In the genomic region with DNA sequence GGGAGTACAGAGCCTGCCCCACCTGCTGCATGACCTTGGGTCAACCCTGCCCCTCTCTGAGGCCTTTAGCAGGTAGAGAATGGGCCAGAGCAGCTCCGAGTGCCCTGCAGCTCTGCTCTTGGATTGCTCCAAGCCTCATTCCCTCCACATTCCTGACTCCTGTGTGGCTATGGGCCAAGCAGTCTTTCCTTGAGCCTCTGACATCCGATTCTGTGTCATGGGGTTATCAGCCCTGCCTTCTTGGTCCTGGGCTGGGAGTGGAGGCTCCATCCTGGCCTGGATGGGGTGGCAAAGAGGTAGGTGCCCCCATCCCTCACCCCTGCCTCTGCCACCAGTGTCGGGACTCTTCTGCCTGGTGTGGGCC, we compare ENCODE assay signal across 32 cellular contexts. TPM values are rescaled to one million over a fixed set of nuclear protein-coding genes. Genes with fewer than 3 reads are reported as not detected.
DNase-seq lines count a peak whose midpoint lies in the region; ATAC-seq, FAIRE-seq and TF ChIP-seq lines count a peak whose summit lies in the region.
"Had no signal": no experiment of that assay in that cellular context is flagged by ENCODE, and none has a peak within 500 bp of the region (broad histone marks: within the 10 kb centered on the region; RNA-seq: fewer than 3 reads in every experiment).

No MANE protein-coding gene starts in this region.

- CTCF ChIA-PET in HCT116 (lab: Charles Lee) (no interaction called here), H1 (lab: Charles Lee; ENCODE audit: partially characterized antibody) (interaction anchor here (0.6 to 3.5 kb wide), 7 partner anchors 10 to 105 kb away, joined by 3 to 26 read pairs (median 4); partner anchors contain the start of gene TOR2A)

- H3K4me1 ChIP-seq in BLaER1 (peaks cover 35% of the 10 kb centered on the region), HCT116 (ENCODE audit: control insufficient read depth in 1 of 2, insufficient read depth in 2 of 2, low read length in 2 of 2) (no peaks in the 10 kb centered on the region), H1 (replicated peaks in 1 of 4; ENCODE audit: control insufficient read depth in 3 of 4, insufficient read depth in 4 of 4, low read length in 3 of 4) (no peaks in the 10 kb centered on the region)
- no peaks in the 10 kb centered on the region for H3K4me1 ChIP-seq in effector memory CD4-positive, alpha-beta T cell (ENCODE audit: control insufficient read depth, insufficient read depth, low read length, poor library complexity, severe bottlenecking)
- H3K4me1 ChIP-seq: suprapubic skin, vagina had no signal

- H3K27me3 ChIP-seq in BLaER1 (no peaks in the 10 kb centered on the region), HCT116 (ENCODE audit: insufficient read depth, low read length) (no peaks in the 10 kb centered on the region), H1 (replicated peaks in 1 of 4; ENCODE audit: control insufficient read depth in 3 of 4, extremely low read depth in 1 of 4, insufficient read depth in 3 of 4, low read length in 3 of 4) (no peaks in the 10 kb centered on the region)
- H3K27me3 ChIP-seq in effector memory CD4-positive, alpha-beta T cell (replicated peaks; ENCODE audit: control insufficient read depth, insufficient read depth, low read length, poor library complexity, severe bottlenecking) = no peaks in the 10 kb centered on the region
- H3K27me3 ChIP-seq: brain microvascular endothelial cell, dorsolateral prefrontal cortex, gastroesophageal sphincter, hepatocyte, suprapubic skin, vagina had no signal

- no peaks in the 10 kb centered on the region for H3K23me2 ChIP-seq in H1 (ENCODE audit: low read depth, low read length)

- RAD21 ChIA-PET in HCT116 (lab: Charles Lee; ENCODE audit: low non-redundant PET in 1 of 2, low total read pairs in 2 of 2, uncharacterized antibody in 2 of 2, unreplicated experiment in 2 of 2) = no interaction called here

- POLR2A ChIA-PET in HCT116 (lab: Charles Lee) (no interaction called here), H1 (lab: Charles Lee; ENCODE audit: partially characterized antibody) (interaction anchor here (0.8 to 6.7 kb wide), 4 partner anchors 8 to 54 kb away, joined by 3 to 34 read pairs (median 5); no protein-coding TSS in a partner anchor)

- H2BK20ac ChIP-seq in H1 (ENCODE audit: low read length) = no peak overlapping the region

- H3K36me3 Mint-ChIP-seq in stimulated activated effector memory CD8-positive, alpha-beta T cell treated with anti-CD3 and anti-CD28 coated beads, Interleukin-12 subunit alpha, Interleukin-12 subunit beta, amount 100 ng/mL, for 72 hours = peaks cover 77% of the 10 kb centered on the region

- H4K20me1 ChIP-seq in BLaER1 (peaks cover 81% of the 10 kb centered on the region), HCT116 (ENCODE audit: insufficient read depth) (no peaks in the 10 kb centered on the region), H1 (replicated peaks in 1 of 2; ENCODE audit: control insufficient read depth in 1 of 2, insufficient read depth in 2 of 2, low read length in 2 of 2) (peaks cover 2 to 11% of the 10 kb centered on the region in 2 experiments)

- H3K79me2 ChIP-seq in HCT116 (ENCODE audit: insufficient read depth, low read length) (no peaks in the 10 kb centered on the region), H1 (ENCODE audit: control insufficient read depth in 1 of 2, insufficient read depth in 2 of 2, low read length in 2 of 2) (no peaks in the 10 kb centered on the region)
- H3K79me2 ChIP-seq: hepatocyte had no signal

- DNase-seq in HCT116 (ENCODE audit: low read depth, low spot score) = no peak
- DNase-seq in H1 (ENCODE audit: low read depth in 1 of 2, low spot score in 2 of 2) = no peak
- DNase-seq in stimulated activated effector memory CD8-positive, alpha-beta T cell treated with anti-CD3 and anti-CD28 coated beads, Interleukin-12 subunit alpha, Interleukin-12 subunit beta, amount 100 ng/mL, for 72 hours (ENCODE audit: low spot score in 2 of 2) = no peak
- no peak for DNase-seq in effector memory CD4-positive, alpha-beta T cell
- no peak for DNase-seq in NCI-H1930 (lab: John Stamatoyannopoulos, UW)
- no peak for DNase-seq in COLO829 (ENCODE audit: low spot score)
- DNase-seq: activated CD4-positive, alpha-beta T cell treated with anti-CD3 and anti-CD28 coated beads, Interleukin-2, amount 50 U/mL, for 48 hours; activated naive CD4-positive, alpha-beta T cell treated with Interleukin-2 at 50 U/mL for 16 hours; amniotic stem cell; brain microvascular endothelial cell; cerebellar nuclear complex; DMS53; dorsolateral prefrontal cortex; NCI-H1048; NCI-H1694 treated with DMSO at 0.1 percent for 48 hours; NCI-H2171; NCI-H510A treated with DMSO at 0.1 percent for 48 hours; RPMI8226; stimulated activated naive CD4-positive, alpha-beta T cell treated with Interleukin-2 at 50 U/mL for 16 hours; T-helper 17 cell had no signal

- peak overlapping the region; percentile 51; the same call in 1 of the 2 replicates for H4K8ac ChIP-seq in H1 (ENCODE audit: extremely low read depth, insufficient read depth, low read length)

- 0 out of 2 replicates have a peak, but pooled peaks cover 2% of the 10 kb centered on the region for H3K79me1 ChIP-seq in H1 (ENCODE audit: low read depth, low read length)

- intact Hi-C loops in HCT116 (cut with micrococcal nuclease) = no loop called here

- no peak overlapping the region for H3K23ac ChIP-seq in H1 (ENCODE audit: insufficient read length)

- peak overlapping the region; percentile 88 for H3K27ac Mint-ChIP-seq in stimulated activated effector memory CD8-positive, alpha-beta T cell treated with anti-CD3 and anti-CD28 coated beads, Interleukin-12 subunit alpha, Interleukin-12 subunit beta, amount 100 ng/mL, for 72 hours
- H3K27ac Mint-ChIP-seq: GM23338, T-helper 17 cell had no signal

- H3K36me3 ChIP-seq in BLaER1 (peaks cover 97% of the 10 kb centered on the region), HCT116 (ENCODE audit: control insufficient read depth in 1 of 2, insufficient read depth in 2 of 2, low read length in 2 of 2) (peaks cover 20 to 23% of the 10 kb centered on the region in 2 experiments; a peak in 3 of 4 replicates), H1 (ENCODE audit: control insufficient read depth in 2 of 4, insufficient read depth in 4 of 4, low read length in 3 of 4) (peaks cover 10 to 23% (median 17%) of the 10 kb centered on the region in 4 experiments; a peak in 7 of 8 replicates)
- peaks cover 47% of the 10 kb centered on the region for H3K36me3 ChIP-seq in effector memory CD4-positive, alpha-beta T cell (ENCODE audit: control insufficient read depth, insufficient read depth, low read length)

- no peak overlapping the region for H3K4me3 Mint-ChIP-seq in stimulated activated effector memory CD8-positive, alpha-beta T cell treated with anti-CD3 and anti-CD28 coated beads, Interleukin-12 subunit alpha, Interleukin-12 subunit beta, amount 100 ng/mL, for 72 hours
- H3K4me3 Mint-ChIP-seq: GM23338, nephron, T-helper 17 cell had no signal

- H3K9me3 Mint-ChIP-seq in stimulated activated effector memory CD8-positive, alpha-beta T cell treated with anti-CD3 and anti-CD28 coated beads, Interleukin-12 subunit alpha, Interleukin-12 subunit beta, amount 100 ng/mL, for 72 hours = no peaks in the 10 kb centered on the region
- H3K9me3 Mint-ChIP-seq: GM23338, nephron had no signal

- H3K4me3 ChIP-seq in BLaER1 (no peak overlapping the region), HCT116 (replicated peaks in 1 of 2; ENCODE audit: low read depth in 1 of 2, low read length in 2 of 2) (no peak overlapping the region), H1 (ENCODE audit: extremely low read depth in 1 of 4, insufficient read depth in 2 of 4, low read depth in 3 of 4, low read length in 4 of 4) (no peak overlapping the region)
- no peak overlapping the region for H3K4me3 ChIP-seq in effector memory CD4-positive, alpha-beta T cell (ENCODE audit: insufficient read depth, low read depth, low read length, poor library complexity, severe bottlenecking)
- H3K4me3 ChIP-seq: dorsolateral prefrontal cortex, gastroesophageal sphincter, GM23338, hepatocyte, SK-N-MC, suprapubic skin, vagina had no signal

- H3K4me1 Mint-ChIP-seq in stimulated activated effector memory CD8-positive, alpha-beta T cell treated with anti-CD3 and anti-CD28 coated beads, Interleukin-12 subunit alpha, Interleukin-12 subunit beta, amount 100 ng/mL, for 72 hours = peaks cover 6% of the 10 kb centered on the region
- H3K4me1 Mint-ChIP-seq: GM23338, T-helper 17 cell had no signal

- no peak overlapping the region for H3K4ac ChIP-seq in H1 (replicated peaks; ENCODE audit: insufficient read length, low read depth, low read length)

- no peak overlapping the region for H2BK12ac ChIP-seq in H1 (ENCODE audit: low read depth, low read length)

- H3K14ac ChIP-seq in H1 (ENCODE audit: insufficient read length) = no peak overlapping the region

- H2AFZ ChIP-seq in HCT116 (ENCODE audit: low read depth, low read length, poor library complexity, severe bottlenecking) (no peak overlapping the region), H1 (ENCODE audit: low read length) (no peak overlapping the region)
- H2AFZ ChIP-seq: GM23338, hepatocyte had no signal

- no peak for TF ChIP-seq RAD21 in HCT116 (IDR thresholded peaks at IDR 0.05; ENCODE audit: low read depth)
- no peak for TF ChIP-seq RAD21 in H1 (IDR thresholded peaks at IDR 0.05 in 1 of 2, conservative IDR thresholded peaks at IDR 0.05 in 1 of 2; ENCODE audit: low read depth in 2 of 2, low read length in 2 of 2)

- 84% methylated on average over 3 of the region's 3 CpGs; no CpG with 5 or more reads in 1 of the 2 experiments for WGBS in H1 (ENCODE audit: extremely low coverage in 1 of 2, insufficient coverage in 1 of 2, insufficient read length in 1 of 2, insufficient replicate concordance in 2 of 2, low coverage in 1 of 2, low lambda C conversion rate in 2 of 2, missing lambda C conversion rate in 1 of 2), 2 experiments

- no peak overlapping the region for H2AK5ac ChIP-seq in H1 (ENCODE audit: low read depth, low read length)

- no peak overlapping the region for H2BK5ac ChIP-seq in H1 (ENCODE audit: low read depth, low read length)

- H2BK120ac ChIP-seq in H1 (replicated peaks; ENCODE audit: low read depth, low read length) = no peak overlapping the region

- H4K91ac ChIP-seq in H1 (replicated peaks; ENCODE audit: insufficient read length, low read length) = no peak overlapping the region

- no peak for FAIRE-seq in H1 (lab: Jason Lieb, UNC)
- FAIRE-seq: TTC549 had no signal

- H3K4me2 ChIP-seq in BLaER1 (no peak overlapping the region), HCT116 (ENCODE audit: low read length) (no peak overlapping the region), H1 (ENCODE audit: insufficient read depth in 1 of 2, low read depth in 2 of 2, low read length in 2 of 2) (no peak overlapping the region)
- H3K4me2 ChIP-seq: GM23338, hepatocyte had no signal

- H3K27ac ChIP-seq in BLaER1 = peak overlapping the region; percentile 62
- no peak overlapping the region for H3K27ac ChIP-seq in HCT116 (ENCODE audit: low read depth, low read length)
- no peak overlapping the region for H3K27ac ChIP-seq in H1 (ENCODE audit: low read depth, low read length)
- no peak overlapping the region for H3K27ac ChIP-seq in effector memory CD4-positive, alpha-beta T cell (ENCODE audit: insufficient read depth, low read length, poor library complexity, severe bottlenecking)
- H3K27ac ChIP-seq: brain microvascular endothelial cell, hepatocyte, SK-N-MC, suprapubic skin, vagina had no signal

- no peak for TF ChIP-seq EP300 in H1 (IDR thresholded peaks at IDR 0.05; ENCODE audit: borderline replicate concordance in 1 of 2, low read depth in 2 of 2, low read length in 2 of 2)

- H3K9ac ChIP-seq in BLaER1 = no peak overlapping the region
- no peak overlapping the region for H3K9ac ChIP-seq in HCT116 (ENCODE audit: low read length)
- H3K9ac ChIP-seq in H1 (replicated peaks in 1 of 4; ENCODE audit: extremely low read depth in 1 of 4, low read depth in 3 of 4, low read length in 3 of 4) = no peak overlapping the region

- H2BK15ac ChIP-seq in H1 (ENCODE audit: low read length) = no peak overlapping the region

- H3K56ac ChIP-seq in H1 (replicated peaks; ENCODE audit: insufficient read length, low read depth, low read length) = no peak overlapping the region

- 0 out of 2 replicates have a peak, but pooled peaks have one; percentile 4 for ATAC-seq in HCT116
- ATAC-seq in stimulated activated effector memory CD8-positive, alpha-beta T cell treated with anti-CD3 and anti-CD28 coated beads, Interleukin-12 subunit alpha, Interleukin-12 subunit beta, amount 100 ng/mL, for 72 hours = no peak
- ATAC-seq: activated CD4-positive, CD25-positive, alpha-beta regulatory T cell treated with anti-CD3 and anti-CD28 coated beads, Interleukin-2, amount 50 U/mL, for 24 hours; gastroesophageal sphincter; GM23338; T-helper 17 cell had no signal

- TF ChIP-seq CTCF in HCT116 (IDR thresholded peaks at IDR 0.05 in 2 of 3, conservative IDR thresholded peaks at IDR 0.05 in 1 of 3; ENCODE audit: borderline replicate concordance in 1 of 3, insufficient read depth in 1 of 3, low read depth in 2 of 3, low read length in 2 of 3) = no peak
- TF ChIP-seq CTCF in H1 (IDR thresholded peaks at IDR 0.05; ENCODE audit: control extremely low read depth in 1 of 3, insufficient read depth in 1 of 3, low read depth in 1 of 3, low read length in 3 of 3) = no peak

- no peak overlapping the region for H3K18ac ChIP-seq in H1 (ENCODE audit: extremely low read depth, low read length)

- no TSS peak for BruUV-seq in HCT116 (replicated peaks; lab: Mats Ljungman, UMichigan)

- TF ChIP-seq POLR2A in HCT116 (IDR thresholded peaks at IDR 0.05; ENCODE audit: borderline replicate concordance, extremely low read depth, insufficient read depth, insufficient read length) = no peak
- TF ChIP-seq POLR2A in H1 (IDR thresholded peaks at IDR 0.05; ENCODE audit: control extremely low read depth in 1 of 2, low read depth in 2 of 2, low read length in 2 of 2) = no peak

- H3K9me3 ChIP-seq in BLaER1 (no peaks in the 10 kb centered on the region), HCT116 (ENCODE audit: control insufficient read depth in 1 of 2, insufficient read depth in 1 of 2, low read depth in 1 of 2, low read length in 2 of 2) (no peaks in the 10 kb centered on the region), H1 (ENCODE audit: insufficient read depth in 2 of 2, low read depth in 1 of 2, low read length in 1 of 2) (no peaks in the 10 kb centered on the region)
- H3K9me3 ChIP-seq in effector memory CD4-positive, alpha-beta T cell (ENCODE audit: control insufficient read depth, low read length) = no peaks in the 10 kb centered on the region
- H3K9me3 ChIP-seq: gastroesophageal sphincter, suprapubic skin, vagina had no signal

- no peak overlapping the region for H4K5ac ChIP-seq in H1 (ENCODE audit: insufficient read length, low read depth, low read length)

- no peaks in the 10 kb centered on the region for H3K9me2 ChIP-seq in HCT116 (ENCODE audit: insufficient read depth)

RNA-seq across cellular contexts. Expression of gene FPGS, which starts 13.7 kb away (rescaled TPM):
- 70.6 TPM for total RNA-seq in HCT116 (2021; ENCODE audit: unreplicated experiment)
- 57.9 and 59.2 TPM in 2 replicates for polyA plus RNA-seq in HCT116 (2012)
- total RNA-seq in H1 (2021; fragmentation: NEBNext Ultra II Directional; extraction: Animal tissue kit (Norgen Biotek cat#: 25700)) = 62.4 and 63.7 TPM in 2 replicates
- 83.0 and 125 TPM in 2 replicates for polyA plus RNA-seq in H1 (2011; rRNA removed)
- polyA plus RNA-seq in H1 (2011; cell fraction: cytosol; rRNA removed) = 71.0 TPM
- polyA plus RNA-seq in H1 (2011; cell fraction: nucleus; rRNA removed) = 156 TPM
- polyA plus RNA-seq in H1 (2012, experiment 1 of 2) = 56.8 to 70.0 TPM (median 66.4 TPM) in 4 replicates
- 58.0 TPM for polyA plus RNA-seq in H1 (2012, experiment 2 of 2)
- polyA plus RNA-seq in H1 (2013, experiment 1 of 2) = 38.7 TPM
- polyA plus RNA-seq in H1 (2013, experiment 2 of 2) = 35.7 TPM
- 55.2 and 85.0 TPM in 2 replicates for polyA minus RNA-seq in H1 (2011; rRNA and poly(A)+ RNA removed)
- polyA minus RNA-seq in H1 (2011; cell fraction: cytosol; rRNA and poly(A)+ RNA removed) = 72.3 TPM
- 52.7 TPM for polyA minus RNA-seq in H1 (2011; cell fraction: nucleus; rRNA and poly(A)+ RNA removed)

RNA-seq across cellular contexts. Expression of gene CDK9, which starts 30.5 kb away (rescaled TPM):
- total RNA-seq in HCT116 (2021; ENCODE audit: unreplicated experiment) = 102 TPM
- 73.7 and 74.4 TPM in 2 replicates for polyA plus RNA-seq in HCT116 (2012)
- 86.3 and 87.5 TPM in 2 replicates for total RNA-seq in H1 (2021; fragmentation: NEBNext Ultra II Directional; extraction: Animal tissue kit (Norgen Biotek cat#: 25700))
- polyA plus RNA-seq in H1 (2011; rRNA removed) = 69.1 and 94.0 TPM in 2 replicates
- 79.0 TPM for polyA plus RNA-seq in H1 (2011; cell fraction: cytosol; rRNA removed)
- 126 TPM for polyA plus RNA-seq in H1 (2011; cell fraction: nucleus; rRNA removed)
- 55.7 to 89.9 TPM (median 79.6 TPM) in 4 replicates for polyA plus RNA-seq in H1 (2012, experiment 1 of 2)
- 70.2 TPM for polyA plus RNA-seq in H1 (2012, experiment 2 of 2)
- polyA plus RNA-seq in H1 (2013, experiment 1 of 2) = 42.8 TPM
- 41.6 TPM for polyA plus RNA-seq in H1 (2013, experiment 2 of 2)
- polyA minus RNA-seq in H1 (2011; rRNA and poly(A)+ RNA removed) = 75.4 and 85.6 TPM in 2 replicates
- polyA minus RNA-seq in H1 (2011; cell fraction: cytosol; rRNA and poly(A)+ RNA removed) = 42.9 TPM
- polyA minus RNA-seq in H1 (2011; cell fraction: nucleus; rRNA and poly(A)+ RNA removed) = 73.9 TPM

RNA-seq across cellular contexts. Expression of gene SH2D3C, which starts 37.9 kb away (rescaled TPM):
- total RNA-seq in HCT116 (2021; ENCODE audit: unreplicated experiment) = 1.3 TPM
- 1.3 and 1.4 TPM in 2 replicates for polyA plus RNA-seq in HCT116 (2012)
- 6.4 and 7.3 TPM in 2 replicates for total RNA-seq in H1 (2021; fragmentation: NEBNext Ultra II Directional; extraction: Animal tissue kit (Norgen Biotek cat#: 25700))
- 8.1 and 12.3 TPM in 2 replicates for polyA plus RNA-seq in H1 (2011; rRNA removed)
- polyA plus RNA-seq in H1 (2011; cell fraction: cytosol; rRNA removed) = 4.1 TPM
- polyA plus RNA-seq in H1 (2011; cell fraction: nucleus; rRNA removed) = 7.2 TPM
- polyA plus RNA-seq in H1 (2012, experiment 1 of 2) = 3.5 to 7.1 TPM (median 5.6 TPM) in 4 replicates
- 5.4 TPM for polyA plus RNA-seq in H1 (2012, experiment 2 of 2)
- 2.8 TPM for polyA plus RNA-seq in H1 (2013, experiment 1 of 2)
- polyA plus RNA-seq in H1 (2013, experiment 2 of 2) = 2.7 TPM
- 4.2 and 4.4 TPM in 2 replicates for polyA minus RNA-seq in H1 (2011; rRNA and poly(A)+ RNA removed)
- 3.4 TPM for polyA minus RNA-seq in H1 (2011; cell fraction: cytosol; rRNA and poly(A)+ RNA removed)
- 9.1 TPM for polyA minus RNA-seq in H1 (2011; cell fraction: nucleus; rRNA and poly(A)+ RNA removed)
- total RNA-seq: fibroblast of lung had no signal
- polyA plus RNA-seq: AG04450 had no signal

RNA-seq across cellular contexts. Expression of gene ENG, which starts 38.1 kb away (rescaled TPM):
- 0.76 TPM for total RNA-seq in HCT116 (2021; ENCODE audit: unreplicated experiment)
- 2.2 and 3.6 TPM in 2 replicates for polyA plus RNA-seq in HCT116 (2012)
- 4.2 and 4.4 TPM in 2 replicates for total RNA-seq in H1 (2021; fragmentation: NEBNext Ultra II Directional; extraction: Animal tissue kit (Norgen Biotek cat#: 25700))
- polyA plus RNA-seq in H1 (2011; rRNA removed) = 1.8 and 3.2 TPM in 2 replicates
- 1.1 TPM for polyA plus RNA-seq in H1 (2011; cell fraction: cytosol; rRNA removed)
- 2.7 TPM for polyA plus RNA-seq in H1 (2011; cell fraction: nucleus; rRNA removed)
- 3.7 to 5.2 TPM (median 4.0 TPM) in 4 replicates for polyA plus RNA-seq in H1 (2012, experiment 1 of 2)
- 2.6 TPM for polyA plus RNA-seq in H1 (2012, experiment 2 of 2)
- polyA plus RNA-seq in H1 (2013, experiment 1 of 2) = 6.7 TPM
- 7.6 TPM for polyA plus RNA-seq in H1 (2013, experiment 2 of 2)
- polyA minus RNA-seq in H1 (2011; rRNA and poly(A)+ RNA removed) = 1.4 and 2.4 TPM in 2 replicates
- polyA minus RNA-seq in H1 (2011; cell fraction: cytosol; rRNA and poly(A)+ RNA removed) = 2.3 TPM
- polyA minus RNA-seq in H1 (2011; cell fraction: nucleus; rRNA and poly(A)+ RNA removed) = 2.5 TPM
